ENCODE assay signal across 12 cellular contexts in the genomic region with DNA sequence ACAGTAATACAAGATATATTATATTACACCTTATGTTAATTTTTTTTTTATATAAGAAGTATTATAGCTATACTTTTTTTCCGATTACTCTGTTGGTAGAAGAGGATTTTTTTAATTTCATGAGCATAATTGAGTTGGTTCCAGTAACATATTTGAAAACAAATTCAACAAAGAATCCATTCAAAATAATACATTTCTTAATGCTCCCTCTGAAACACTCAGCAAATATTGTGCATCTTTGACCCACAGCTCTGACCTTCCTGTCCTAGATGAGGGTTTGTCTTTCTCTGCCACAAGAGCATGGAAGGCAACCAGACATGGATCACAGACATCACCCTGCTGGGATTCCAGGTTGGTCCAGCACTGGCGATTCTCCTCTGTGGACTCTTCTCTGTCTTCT. TPM values are rescaled to one million over a fixed set of nuclear protein-coding genes. Genes with fewer than 3 reads are reported as not detected.
"Had no signal": no experiment of that assay in that cellular context is flagged by ENCODE, and none has a peak within 500 bp of the region (broad histone marks: within the 10 kb centered on the region; RNA-seq: fewer than 3 reads in every experiment).

A gene with protein sequence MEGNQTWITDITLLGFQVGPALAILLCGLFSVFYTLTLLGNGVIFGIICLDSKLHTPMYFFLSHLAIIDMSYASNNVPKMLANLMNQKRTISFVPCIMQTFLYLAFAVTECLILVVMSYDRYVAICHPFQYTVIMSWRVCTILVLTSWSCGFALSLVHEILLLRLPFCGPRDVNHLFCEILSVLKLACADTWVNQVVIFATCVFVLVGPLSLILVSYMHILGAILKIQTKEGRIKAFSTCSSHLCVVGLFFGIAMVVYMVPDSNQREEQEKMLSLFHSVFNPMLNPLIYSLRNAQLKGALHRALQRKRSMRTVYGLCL (plus strand): TSS at position 301 of the 400 bp plus-strand sequence. CDS start 0 bp downstream, at position 301.

- H3K4me3 Mint-ChIP-seq: GM23338, H9, HFFc6 had no signal

- H3K36me3 ChIP-seq: HAP-1 had no signal

- H3K4me2 ChIP-seq: GM23338 had no signal

- DNase-seq: GOT3, H7, H9, HCEC 1CT, HFFc6 had no signal

- H3K4me1 ChIP-seq: HAP-1 had no signal

- ATAC-seq: HCT116 had no signal

- H3K4me1 Mint-ChIP-seq: GM23338, H9 had no signal

- H3K27ac ChIP-seq: GM23248 had no signal

- H2AFZ ChIP-seq: GM23248, GM23338 had no signal

- H3K27ac Mint-ChIP-seq: GM23338, H9, HFFc6 had no signal

- H3K9ac ChIP-seq: GM23248 had no signal

- H3K4me3 ChIP-seq: GM23248, GM23338, HAP-1 had no signal

- H3K9me3 Mint-ChIP-seq: GM23338, H9, HFFc6 had no signal

- H3K9me3 ChIP-seq: HAP-1 had no signal

- FAIRE-seq: H1, H54 had no signal

RNA-seq across cellular contexts. Expression of the gene that starts here (rescaled TPM):
- total RNA-seq: GM23248, GM23338, H1, H4, H7, H9, HFFc6 had no signal
- polyA plus RNA-seq: GM23248, GM23338, H1 had no signal
